19 cellular contexts compared by ENCODE assay signal in genomic region chr2:43905871-43906270, GRCh38.
"Had no signal": no experiment of that assay in that cellular context is flagged by ENCODE, and none has a peak within 500 bp of the region (broad histone marks: within the 10 kb centered on the region; RNA-seq: fewer than 3 reads in every experiment).

No MANE protein-coding gene starts in this region.

- H3K36me3 Mint-ChIP-seq: natural killer cell had no signal

- FAIRE-seq: kidney, small intestine had no signal

- DNase-seq: activated CD4-positive, alpha-beta memory T cell treated with anti-CD3 and anti-CD28 coated beads, Interleukin-2, amount 10 ng/mL, durations not matched to agents 7 days and 5 days; activated CD4-positive, alpha-beta T cell treated with anti-CD3 and anti-CD28 coated beads for 36 hours; activated naive CD8-positive, alpha-beta T cell treated with anti-CD3 and anti-CD28 coated beads, Interleukin-2, amount 10 ng/mL, durations not matched to agents 7 days and 5 days; activated T-cell treated with anti-CD3 and anti-CD28 coated beads, Interleukin-2, amount 50 U/mL, for 72 hours; aorta; central memory CD4-positive, alpha-beta T cell; effector memory CD4-positive, alpha-beta T cell; gastrocnemius medialis; kidney; left lung; mesenchymal stem cell; natural killer cell; nucleus accumbens; right cardiac atrium; SJCRH30; small intestine; stimulated activated CD4-positive, alpha-beta T cell treated with anti-CD3 and anti-CD28 coated beads, Interleukin-4, amount 100 ng/mL, for 24 hours; stimulated activated naive CD8-positive, alpha-beta T cell treated with anti-CD3 and anti-CD28 coated beads, Interleukin-15, amount 100 ng/mL, for 72 hours had no signal

- H3K9me3 Mint-ChIP-seq: activated CD4-positive, alpha-beta memory T cell treated with anti-CD3 and anti-CD28 coated beads, Interleukin-2, amount 10 ng/mL, durations not matched to agents 7 days and 5 days; activated naive CD8-positive, alpha-beta T cell treated with anti-CD3 and anti-CD28 coated beads, Interleukin-2, amount 10 ng/mL, durations not matched to agents 7 days and 5 days; activated T-cell treated with anti-CD3 and anti-CD28 coated beads, Interleukin-2, amount 50 U/mL, for 72 hours; natural killer cell; stimulated activated naive CD8-positive, alpha-beta T cell treated with anti-CD3 and anti-CD28 coated beads, Interleukin-15, amount 100 ng/mL, for 72 hours; type B pancreatic cell had no signal

- H3K4me3 Mint-ChIP-seq: activated CD4-positive, alpha-beta memory T cell treated with anti-CD3 and anti-CD28 coated beads, Interleukin-2, amount 10 ng/mL, durations not matched to agents 7 days and 5 days; activated CD4-positive, alpha-beta T cell treated with anti-CD3 and anti-CD28 coated beads for 36 hours; activated naive CD8-positive, alpha-beta T cell treated with anti-CD3 and anti-CD28 coated beads, Interleukin-2, amount 10 ng/mL, durations not matched to agents 7 days and 5 days; activated T-cell treated with anti-CD3 and anti-CD28 coated beads, Interleukin-2, amount 50 U/mL, for 72 hours; natural killer cell; stimulated activated naive CD8-positive, alpha-beta T cell treated with anti-CD3 and anti-CD28 coated beads, Interleukin-15, amount 100 ng/mL, for 72 hours; type B pancreatic cell had no signal

- H3K27ac Mint-ChIP-seq: activated CD4-positive, alpha-beta memory T cell treated with anti-CD3 and anti-CD28 coated beads, Interleukin-2, amount 10 ng/mL, durations not matched to agents 7 days and 5 days; activated CD4-positive, alpha-beta T cell treated with anti-CD3 and anti-CD28 coated beads for 36 hours; activated naive CD8-positive, alpha-beta T cell treated with anti-CD3 and anti-CD28 coated beads, Interleukin-2, amount 10 ng/mL, durations not matched to agents 7 days and 5 days; activated T-cell treated with anti-CD3 and anti-CD28 coated beads, Interleukin-2, amount 50 U/mL, for 72 hours; natural killer cell had no signal

- H3K27me3 Mint-ChIP-seq: activated CD4-positive, alpha-beta memory T cell treated with anti-CD3 and anti-CD28 coated beads, Interleukin-2, amount 10 ng/mL, durations not matched to agents 7 days and 5 days; activated CD4-positive, alpha-beta T cell treated with anti-CD3 and anti-CD28 coated beads for 36 hours; activated naive CD8-positive, alpha-beta T cell treated with anti-CD3 and anti-CD28 coated beads, Interleukin-2, amount 10 ng/mL, durations not matched to agents 7 days and 5 days; stimulated activated naive CD8-positive, alpha-beta T cell treated with anti-CD3 and anti-CD28 coated beads, Interleukin-15, amount 100 ng/mL, for 72 hours; type B pancreatic cell had no signal

- ATAC-seq: gastrocnemius medialis, left lung, natural killer cell, right cardiac atrium had no signal
